Comparison of ENCODE assay signal across 19 cellular contexts in genomic region chr2:45776160-45776955, GRCh38.
A peak's percentile ranks its signal among the peaks of the same experiment; 100 is the strongest.
DNase-seq lines count a peak whose midpoint lies in the region; ATAC-seq and TF ChIP-seq lines count a peak whose summit lies in the region.
"Had no signal": no experiment of that assay in that cellular context is flagged by ENCODE, and none has a peak within 500 bp of the region (broad histone marks: within the 10 kb centered on the region; RNA-seq: fewer than 3 reads in every experiment).

No MANE protein-coding gene starts in this region.

- H3K27me3 ChIP-seq in OCI-LY3 (ENCODE audit: low read depth, low read length) (no peaks in the 10 kb centered on the region), stomach smooth muscle (ENCODE audit: control insufficient read depth in 1 of 2, insufficient read depth in 2 of 2, low read length in 2 of 2) (no peaks in the 10 kb centered on the region)
- H3K27me3 ChIP-seq: tibial artery had no signal

- ATAC-seq in GM18861 (IDR thresholded peaks at IDR 0.05; ENCODE audit: unreplicated experiment): no peak
- ATAC-seq: naive thymus-derived CD8-positive, alpha-beta T cell had no signal

- no peak for TF ChIP-seq CTCF in OCI-LY3 (IDR thresholded peaks at IDR 0.05; ENCODE audit: low read depth, low read length)
- TF ChIP-seq CTCF in fibroblast of mammary gland (conservative IDR thresholded peaks at IDR 0.05; ENCODE audit: control insufficient read depth, insufficient read depth, low read depth, low read length): no peak

- no peaks in the 10 kb centered on the region for H3K9me3 ChIP-seq in OCI-LY3 (ENCODE audit: insufficient read depth, low read length)
- H3K9me3 ChIP-seq in stomach smooth muscle (ENCODE audit: control insufficient read depth in 2 of 2, low read length in 2 of 2): no peaks in the 10 kb centered on the region
- H3K9me3 ChIP-seq: tibial artery had no signal

- H3K4me1 ChIP-seq in OCI-LY3 (ENCODE audit: low read length) (peaks cover 34% of the 10 kb centered on the region), stomach smooth muscle (ENCODE audit: control insufficient read depth, insufficient read depth, low read length) (peaks cover 18% of the 10 kb centered on the region)

- DNase-seq in NCI-H2227 treated with DMSO at 0.1 percent for 48 hours (lab: John Stamatoyannopoulos, UW) (peak; percentile 39), NCI-H2227 (lab: John Stamatoyannopoulos, UW; ENCODE audit: unreplicated experiment) (no peak), fibroblast of mammary gland (ENCODE audit: low read depth) (peak; percentile 67), RPMI8226 (no peak)
- DNase-seq in activated effector memory CD4-positive, alpha-beta T cell treated with Interleukin-2 at 50 U/mL for 16 hours: no peak
- DNase-seq: 8988T; activated CD4-positive, alpha-beta T cell treated with anti-CD3 and anti-CD28 coated beads, Interleukin-2, amount 10 ng/mL, durations not matched to agents 7 days and 5 days; activated naive CD4-positive, alpha-beta T cell treated with anti-CD3 and anti-CD28 coated beads, Interleukin-2, amount 50 U/mL, for 16 hours; CD4-positive, alpha-beta memory T cell; head of caudate nucleus; immature natural killer cell; naive thymus-derived CD8-positive, alpha-beta T cell; NCI-H1105 treated with DMSO at 0.1 percent for 48 hours; NCI-H774; small intestine; tibial artery had no signal

- H3K4me3 ChIP-seq in OCI-LY3 (ENCODE audit: low read length): no peak overlapping the region
- no peak overlapping the region for H3K4me3 ChIP-seq in fibroblast of mammary gland (ENCODE audit: control insufficient read depth, low read depth, low read length)
- H3K4me3 ChIP-seq in stomach smooth muscle (ENCODE audit: low read length in 2 of 2): no peak overlapping the region
- H3K4me3 ChIP-seq: tibial artery had no signal

- H3K9ac ChIP-seq in OCI-LY3 (ENCODE audit: low read length) (no peak overlapping the region), stomach smooth muscle (ENCODE audit: low read length in 2 of 2) (no peak overlapping the region)

- H3K36me3 ChIP-seq in OCI-LY3 (replicated peaks; ENCODE audit: low read depth, low read length) (no peaks in the 10 kb centered on the region), stomach smooth muscle (ENCODE audit: control insufficient read depth in 2 of 2, insufficient read depth in 2 of 2, low read length in 2 of 2) (no peaks in the 10 kb centered on the region)
- H3K36me3 ChIP-seq: tibial artery had no signal

- no peak overlapping the region for H2AFZ ChIP-seq in OCI-LY3 (ENCODE audit: low read depth, low read length)

- 0 out of 2 replicates have a peak overlapping the region, but pooled peaks have one; percentile 18 for H3K4me2 ChIP-seq in OCI-LY3 (ENCODE audit: low read length)

- H4K20me1 ChIP-seq in OCI-LY3 (ENCODE audit: insufficient read depth, low read length): no peaks in the 10 kb centered on the region

- no peaks in the 10 kb centered on the region for H3K79me2 ChIP-seq in OCI-LY3 (ENCODE audit: low read length)

- H3K27ac ChIP-seq in OCI-LY3 (ENCODE audit: low read length) (no peak overlapping the region), stomach smooth muscle (ENCODE audit: low read length) (peak overlapping the region; percentile 46)
- H3K27ac ChIP-seq: tibial artery had no signal

Comparison
In these comparisons a context has a peak if more than half of its experiments do, and no peak if none do; other contexts are left out.
1. DNase-seq: peak in NCI-H2227 treated with DMSO at 0.1 percent for 48 hours (single experiment) and fibroblast of mammary gland (single experiment); none in NCI-H2227 (single experiment), RPMI8226 (single experiment) and activated effector memory CD4-positive, alpha-beta T cell treated with Interleukin-2 at 50 U/mL for 16 hours (single experiment).